Comparison of ENCODE assay signal across 1 cellular context in the genomic region with DNA sequence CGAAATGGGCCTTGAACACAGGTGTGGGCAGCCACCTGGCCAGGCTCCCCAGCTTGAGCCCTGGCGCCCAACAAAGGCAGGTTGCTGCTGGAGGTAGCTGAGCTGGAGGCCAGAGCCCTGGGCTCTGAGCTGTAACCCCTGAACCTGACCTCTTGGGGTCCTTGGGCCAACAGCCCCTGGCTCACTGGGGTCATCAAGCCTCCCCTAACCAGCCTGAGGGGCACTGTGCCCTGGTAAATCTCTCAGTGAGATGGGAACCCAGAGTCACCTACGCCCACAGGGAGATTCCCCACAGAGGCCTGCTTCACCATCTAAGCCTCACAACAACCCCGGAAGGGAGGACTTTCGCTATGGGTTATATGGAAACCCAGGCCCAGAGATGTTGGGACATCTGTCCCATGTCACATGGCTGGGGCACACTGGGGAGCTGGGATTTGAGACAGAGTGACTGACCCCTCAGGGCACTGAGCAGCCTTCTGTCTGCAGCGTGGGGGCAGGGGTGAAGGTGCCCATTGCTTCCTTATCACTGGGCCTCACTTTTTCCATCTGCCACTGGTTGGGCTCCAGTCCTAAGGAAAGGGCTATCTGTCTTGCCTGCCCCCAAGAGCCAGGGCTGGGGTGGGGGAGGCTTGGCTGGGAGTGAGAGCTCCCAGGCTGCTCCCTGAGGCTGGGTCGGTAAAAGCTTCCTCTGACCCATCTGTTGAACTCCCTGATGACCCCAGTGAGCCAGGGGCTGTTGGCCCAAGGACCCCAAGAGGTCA.
TF ChIP-seq lines count a peak whose summit lies in the region.

No MANE protein-coding gene starts in this region.

TF ChIP-seq in GM12878, 131 proteins besides CTCF, POLR2A, EP300 and RAD21 (continued from another document):
- TF ChIP-seq JUND (IDR thresholded peaks at IDR 0.05; ENCODE audit: low read depth, low read length) (no peak), SP1 (IDR thresholded peaks at IDR 0.05; ENCODE audit: low read depth, low read length) (no peak)
TF ChIP-seq in GM12878: peak in this region for 13.
